In the genomic region with DNA sequence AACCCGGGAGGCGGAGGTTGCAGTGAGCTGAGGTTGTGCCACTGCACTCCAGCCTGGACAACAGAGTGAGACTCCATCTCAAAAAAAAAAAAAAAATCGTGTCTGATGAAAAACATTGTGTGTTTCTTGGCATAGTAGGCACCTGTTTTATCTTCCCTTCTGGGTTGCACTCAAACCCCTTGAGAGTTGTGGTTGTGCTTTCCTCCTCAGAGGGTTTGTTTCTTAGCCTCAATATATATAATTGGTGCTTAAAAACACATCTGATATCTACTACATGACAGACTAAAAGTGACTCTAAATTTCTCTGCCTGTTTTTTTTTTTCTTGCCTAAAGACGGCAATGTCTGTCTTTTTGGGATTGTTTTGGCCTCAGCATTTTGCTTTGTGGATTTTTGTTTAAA, we compare ENCODE assay signal across 14 cellular contexts. TPM values are rescaled to one million over a fixed set of nuclear protein-coding genes. Genes with fewer than 3 reads are reported as not detected.
DNase-seq lines count a peak whose midpoint lies in the region; ATAC-seq and TF ChIP-seq lines count a peak whose summit lies in the region.
"Had no signal": no experiment of that assay in that cellular context is flagged by ENCODE, and none has a peak within 500 bp of the region (broad histone marks: within the 10 kb centered on the region; RNA-seq: fewer than 3 reads in every experiment).

No MANE protein-coding gene starts in this region.

- H2BK15ac ChIP-seq in mesenchymal stem cell (ENCODE audit: low read depth, poor library complexity, severe bottlenecking): no peak overlapping the region

- DNase-seq in osteoblast (ENCODE audit: insufficient read length, low spot score, missing footprints): peak; percentile 72
- no peak for DNase-seq in mesenchymal stem cell
- DNase-seq in NCI-H2107 (lab: John Stamatoyannopoulos, UW): no peak
- DNase-seq in activated T-cell treated with anti-CD3 and anti-CD28 coated beads, Interleukin-2, amount 50 U/mL, for 48 hours: no peak
- no peak for DNase-seq in stimulated activated CD4-positive, alpha-beta T cell treated with anti-CD3 and anti-CD28 coated beads, Interleukin-1b, Interleukin-23, amount 100 ng/mL, for 48 hours
- DNase-seq: activated CD4-positive, alpha-beta T cell treated with anti-CD3 and anti-CD28 coated beads, Interleukin-2, amount 10 ng/mL, durations not matched to agents 24 days and 14 days; activated naive CD8-positive, alpha-beta T cell treated with anti-CD3 and anti-CD28 coated beads, Interleukin-2, amount 10 ng/mL, durations not matched to agents 7 days and 5 days; naive thymus-derived CD8-positive, alpha-beta T cell; spleen; stimulated activated naive CD4-positive, alpha-beta T cell treated with Interleukin-2 at 50 U/mL for 16 hours had no signal

- no peak overlapping the region for H3K4me3 ChIP-seq in osteoblast (ENCODE audit: insufficient read depth, low read length)
- H3K4me3 ChIP-seq in mesenchymal stem cell (ENCODE audit: insufficient read depth in 1 of 2, low read depth in 1 of 2, low read length in 2 of 2): no peak overlapping the region

- no peak overlapping the region for H3K23ac ChIP-seq in mesenchymal stem cell (ENCODE audit: low read length in 2 of 2)

- H3K27ac ChIP-seq in osteoblast (ENCODE audit: low read depth, low read length) (no peak overlapping the region), mesenchymal stem cell (ENCODE audit: low read length, poor library complexity, severe bottlenecking) (no peak overlapping the region)

- H3K4ac ChIP-seq in mesenchymal stem cell (ENCODE audit: low read depth in 1 of 2, low read length in 2 of 2): no peak overlapping the region

- H3K79me2 ChIP-seq in osteoblast (ENCODE audit: insufficient read depth, low read length): peaks cover 81% of the 10 kb centered on the region

- H2AFZ ChIP-seq in osteoblast (ENCODE audit: low read length) (no peak overlapping the region), mesenchymal stem cell (ENCODE audit: low read depth, low read length) (no peak overlapping the region)

- no peak for TF ChIP-seq CTCF in osteoblast (IDR thresholded peaks at IDR 0.05; ENCODE audit: extremely low read depth, low read depth, low read length)

- H3K14ac ChIP-seq in mesenchymal stem cell (ENCODE audit: low read length in 2 of 2): no peak overlapping the region

- H3K36me3 ChIP-seq in osteoblast (ENCODE audit: insufficient read depth, low read length) (peaks cover 5% of the 10 kb centered on the region), mesenchymal stem cell (ENCODE audit: control insufficient read depth in 1 of 2, insufficient read depth in 2 of 2, low read depth in 1 of 2, low read length in 2 of 2) (peaks cover 0 to 25% of the 10 kb centered on the region in 2 experiments)

- 100% methylated on average over 3 of the region's 4 CpGs for WGBS in mesenchymal stem cell

- no peak overlapping the region for H2AK5ac ChIP-seq in mesenchymal stem cell (ENCODE audit: low read length, severe bottlenecking)

- H4K91ac ChIP-seq in mesenchymal stem cell (ENCODE audit: low read length): no peak overlapping the region

- H4K8ac ChIP-seq in mesenchymal stem cell (ENCODE audit: low read length): no peak overlapping the region

- H3K9ac ChIP-seq in mesenchymal stem cell (ENCODE audit: low read length): no peak overlapping the region

- H4K20me1 ChIP-seq in osteoblast (ENCODE audit: insufficient read depth, low read length): peaks cover 62% of the 10 kb centered on the region

- no peak overlapping the region for H2BK5ac ChIP-seq in mesenchymal stem cell (ENCODE audit: low read depth, low read length, poor library complexity, severe bottlenecking)

- no peaks in the 10 kb centered on the region for H3K27me3 ChIP-seq in osteoblast (ENCODE audit: insufficient read depth, low read length)
- no peaks in the 10 kb centered on the region for H3K27me3 ChIP-seq in mesenchymal stem cell (ENCODE audit: control insufficient read depth in 1 of 2, insufficient read depth in 1 of 2, low read length in 2 of 2)
- H3K27me3 ChIP-seq: spleen had no signal

- H3K79me1 ChIP-seq in mesenchymal stem cell (replicated peaks; ENCODE audit: low read length, poor library complexity, severe bottlenecking): peaks cover 20% of the 10 kb centered on the region

- H2BK120ac ChIP-seq in mesenchymal stem cell (ENCODE audit: low read depth, low read length): no peak overlapping the region

- peak; percentile 60 for ATAC-seq in GM18909 (IDR thresholded peaks at IDR 0.05; ENCODE audit: poor library complexity, unreplicated experiment)
- ATAC-seq in GM21825 (IDR thresholded peaks at IDR 0.05; ENCODE audit: unreplicated experiment): peak; percentile 45
- ATAC-seq in HG03457 (IDR thresholded peaks at IDR 0.05; ENCODE audit: unreplicated experiment): peak; percentile 42
- ATAC-seq: HepG2 had no signal

- H3K9me3 ChIP-seq in osteoblast (ENCODE audit: low read depth, low read length) (no peaks in the 10 kb centered on the region), mesenchymal stem cell (ENCODE audit: control insufficient read depth, low read length) (no peaks in the 10 kb centered on the region)
- H3K9me3 ChIP-seq: spleen had no signal

- H3K18ac ChIP-seq in mesenchymal stem cell (ENCODE audit: low read depth in 1 of 2, low read length in 2 of 2): no peak overlapping the region

- H2BK12ac ChIP-seq in mesenchymal stem cell (ENCODE audit: low read length in 2 of 2): no peak overlapping the region

- H3K4me2 ChIP-seq in osteoblast (ENCODE audit: insufficient read depth, low read length) (no peak overlapping the region), mesenchymal stem cell (ENCODE audit: low read length, poor library complexity, severe bottlenecking) (no peak overlapping the region)

- H3K4me1 ChIP-seq in osteoblast (ENCODE audit: insufficient read depth, low read length): peaks cover 6% of the 10 kb centered on the region
- peaks cover 3% of the 10 kb centered on the region for H3K4me1 ChIP-seq in mesenchymal stem cell (ENCODE audit: control insufficient read depth, insufficient read depth, low read depth, low read length)

RNA-seq across cellular contexts. Expression of gene NR1D2, which starts 7.6 kb away (rescaled TPM):
- total RNA-seq in osteoblast: 70.6 and 77.5 TPM in 2 replicates
- polyA plus RNA-seq in mesenchymal stem cell (2013, experiment 1 of 2): 11.5 TPM
- polyA plus RNA-seq in mesenchymal stem cell (2013, experiment 2 of 2): 12.7 TPM

RNA-seq across cellular contexts. Expression of gene RPL15, which starts 35.7 kb away (rescaled TPM):
- 1,871 and 2,086 TPM in 2 replicates for total RNA-seq in osteoblast
- polyA plus RNA-seq in mesenchymal stem cell (2013, experiment 1 of 2): 2,527 TPM
- 2,464 TPM for polyA plus RNA-seq in mesenchymal stem cell (2013, experiment 2 of 2)

RNA-seq across cellular contexts. Expression of gene NKIRAS1, which starts 35.9 kb away (rescaled TPM):
- 11.9 and 14.7 TPM in 2 replicates for total RNA-seq in osteoblast
- polyA plus RNA-seq in mesenchymal stem cell (2013, experiment 1 of 2): 6.8 TPM
- polyA plus RNA-seq in mesenchymal stem cell (2013, experiment 2 of 2): 7.0 TPM
